ENCODE assay signal across 1 cellular context in genomic region chr1:10979483-10979920, GRCh38.
TF ChIP-seq lines count a peak whose summit lies in the region.

No MANE protein-coding gene starts in this region.

TF ChIP-seq in HepG2, 621 proteins besides CTCF, POLR2A, EP300 and RAD21 (continued from another document and continues in another):
- TF ChIP-seq NFAT5 (CRISPR knock-in tag; IDR thresholded peaks at IDR 0.05) (no peak), ELF3 (CRISPR knock-in tag; IDR thresholded peaks at IDR 0.05) (0 out of 2 replicates have a peak, but pooled peaks have one; percentile 25), ZNF18 (CRISPR knock-in tag; IDR thresholded peaks at IDR 0.05; ENCODE audit: insufficient replicate concordance) (no peak), ZNF672 (CRISPR knock-in tag; IDR thresholded peaks at IDR 0.05) (no peak), HMG20B (CRISPR knock-in tag; conservative IDR thresholded peaks at IDR 0.05) (0 out of 2 replicates have a peak, but pooled peaks have one; percentile 18), TCF7L2 (IDR thresholded peaks at IDR 0.05; ENCODE audit: low read depth, low read length) (no peak), NCOA2 (CRISPR knock-in tag; IDR thresholded peaks at IDR 0.05) (peak; percentile 48), ARID4A (CRISPR knock-in tag; IDR thresholded peaks at IDR 0.05; ENCODE audit: borderline replicate concordance) (peak; percentile 22; the same call in 1 of the 2 replicates), ZNF280D (CRISPR knock-in tag; IDR thresholded peaks at IDR 0.05) (no peak), PAXIP1 (CRISPR knock-in tag; conservative IDR thresholded peaks at IDR 0.05) (peak; percentile 36; the same call in 1 of the 2 replicates), NR2C2 (CRISPR knock-in tag; IDR thresholded peaks at IDR 0.05; ENCODE audit: borderline replicate concordance) (0 out of 2 replicates have a peak, but pooled peaks have one; percentile 15), MATR3 (CRISPR knock-in tag; IDR thresholded peaks at IDR 0.05) (no peak), ETV6 (CRISPR knock-in tag; conservative IDR thresholded peaks at IDR 0.05) (no peak), ZNF784 (CRISPR knock-in tag; IDR thresholded peaks at IDR 0.05; ENCODE audit: borderline replicate concordance) (no peak), CEBPG (CRISPR knock-in tag; IDR thresholded peaks at IDR 0.05) (0 out of 2 replicates have a peak, but pooled peaks have one; percentile 2), FOXP4 (CRISPR knock-in tag; IDR thresholded peaks at IDR 0.05) (0 out of 2 replicates have a peak, but pooled peaks have one; percentile 30), RXRB (CRISPR knock-in tag; IDR thresholded peaks at IDR 0.05; ENCODE audit: borderline replicate concordance) (peak; percentile 67), ZGPAT (CRISPR knock-in tag; IDR thresholded peaks at IDR 0.05) (peak; percentile 12; the same call in 1 of the 2 replicates), RNF2 (conservative IDR thresholded peaks at IDR 0.05; ENCODE audit: low read depth) (no peak; the same call in 1 of the 2 replicates), RELA (CRISPR knock-in tag; IDR thresholded peaks at IDR 0.05) (no peak), HNF4A (CRISPR knock-in tag; IDR thresholded peaks at IDR 0.05) (peak; percentile 31; the same call in 1 of the 2 replicates), BCL6 (CRISPR knock-in tag; IDR thresholded peaks at IDR 0.05) (peak; percentile 29; the same call in 1 of the 2 replicates), GLI4 (CRISPR knock-in tag; IDR thresholded peaks at IDR 0.05; ENCODE audit: borderline replicate concordance) (no peak), ZNF17 (CRISPR knock-in tag; IDR thresholded peaks at IDR 0.05) (no peak), MXI1 (IDR thresholded peaks at IDR 0.05; ENCODE audit: borderline replicate concordance, low read depth, low read length) (peak; percentile 75; the same call in 2 of the 3 replicates), FOXA3 (CRISPR knock-in tag; IDR thresholded peaks at IDR 0.05) (0 out of 2 replicates have a peak, but pooled peaks have one; percentile 36), NBN (conservative IDR thresholded peaks at IDR 0.05) (no peak), ZNF597 (CRISPR knock-in tag; IDR thresholded peaks at IDR 0.05) (no peak), ZNF788 (CRISPR knock-in tag; IDR thresholded peaks at IDR 0.05; ENCODE audit: borderline replicate concordance) (no peak), ZNF644 (CRISPR knock-in tag; IDR thresholded peaks at IDR 0.05; ENCODE audit: low read depth) (peak; percentile 78; the same call in 1 of the 2 replicates), MYC (CRISPR knock-in tag; IDR thresholded peaks at IDR 0.05; ENCODE audit: borderline replicate concordance) (peak; percentile 55; the same call in 1 of the 2 replicates)
